Comparison of ENCODE assay signal across 1 cellular context in genomic region chr3:127445581-127446368, GRCh38.
TF ChIP-seq lines count a peak whose summit lies in the region.

No MANE protein-coding gene starts in this region.

TF ChIP-seq in GM12878, 131 proteins besides CTCF, POLR2A, EP300 and RAD21 (continued from another document):
- TF ChIP-seq SMC3 (IDR thresholded peaks at IDR 0.05; ENCODE audit: borderline replicate concordance, low read length): no peak
